Comparison of ENCODE assay signal across 18 cellular contexts in genomic region chr4:2045518-2045951, GRCh38. TPM values are rescaled to one million over a fixed set of nuclear protein-coding genes. Genes with fewer than 3 reads are reported as not detected.
A peak's percentile ranks its signal among the peaks of the same experiment; 100 is the strongest.
DNase-seq lines count a peak whose midpoint lies in the region; ATAC-seq, FAIRE-seq and TF ChIP-seq lines count a peak whose summit lies in the region.
"Had no signal": no experiment of that assay in that cellular context is flagged by ENCODE, and none has a peak within 500 bp of the region (broad histone marks: within the 10 kb centered on the region; RNA-seq: fewer than 3 reads in every experiment).

No MANE protein-coding gene starts in this region.

- peak overlapping the region in 5 of 11 experiments; percentile 1 to 59 (median 26); a peak in 5 of 22 replicates for H3K9ac ChIP-seq in BLaER1 treated with 17β-estradiol and CSF1 and Interleukin-3, amounts not matched to agents 10 nM and 100 nM

- no peak for ATAC-seq in stimulated activated naive CD8-positive, alpha-beta T cell treated with anti-CD3 and anti-CD28 coated beads, Interleukin-15, Interleukin-2, amounts not matched to agents 100 U/mL and 50 U/mL, for 24 hours
- ATAC-seq: activated T-helper 17 cell treated with anti-CD3 and anti-CD28 coated beads, Interleukin-2, amount 50 U/mL, for 72 hours; left colon had no signal

- H3K9me3 ChIP-seq in BLaER1 treated with 17β-estradiol and CSF1 and Interleukin-3, amounts not matched to agents 10 nM and 100 nM (replicated peaks in 1 of 11) = peaks cover 0 to 7% (median 0%) of the 10 kb centered on the region in 11 experiments; a peak in 1 of 22 replicates
- H3K9me3 ChIP-seq: ascending aorta, esophagus squamous epithelium, suprapubic skin had no signal

- H4K20me1 ChIP-seq in BLaER1 treated with 17β-estradiol and CSF1 and Interleukin-3, amounts not matched to agents 10 nM and 100 nM = peaks cover 14 to 46% (median 37%) of the 10 kb centered on the region in 11 experiments

- H3K36me3 Mint-ChIP-seq in neural crest cell (ENCODE audit: low read depth) = no peaks in the 10 kb centered on the region
- H3K36me3 Mint-ChIP-seq: CD4-positive, CD25-positive, alpha-beta regulatory T cell had no signal

- H3K36me3 ChIP-seq in BLaER1 treated with 17β-estradiol and CSF1 and Interleukin-3, amounts not matched to agents 10 nM and 100 nM = peaks cover 0 to 14% (median 10%) of the 10 kb centered on the region in 11 experiments; a peak in 10 of 22 replicates
- H3K36me3 ChIP-seq: ascending aorta, esophagus squamous epithelium, suprapubic skin had no signal

- H3K27me3 Mint-ChIP-seq in neural crest cell (ENCODE audit: low read depth) = peaks cover 9% of the 10 kb centered on the region

- H3K9me3 Mint-ChIP-seq in neural crest cell = no peaks in the 10 kb centered on the region
- H3K9me3 Mint-ChIP-seq: activated CD4-positive, alpha-beta T cell treated with anti-CD3 and anti-CD28 coated beads, Interleukin-2, amount 10 ng/mL, durations not matched to agents 24 days and 14 days; activated T-helper 17 cell treated with anti-CD3 and anti-CD28 coated beads, Interleukin-2, amount 50 U/mL, for 72 hours had no signal

- H3K27ac ChIP-seq in BLaER1 treated with 17β-estradiol and CSF1 and Interleukin-3, amounts not matched to agents 10 nM and 100 nM = peak overlapping the region in 1 of 11 experiments; percentile 12; a peak in 1 of 22 replicates
- H3K27ac ChIP-seq: ascending aorta, esophagus squamous epithelium, suprapubic skin had no signal

- peak; percentile 73 for FAIRE-seq in H54 (lab: Jason Lieb, UNC)

- no peak overlapping the region for H3K27ac Mint-ChIP-seq in neural crest cell (ENCODE audit: unreplicated experiment)
- H3K27ac Mint-ChIP-seq: activated CD4-positive, alpha-beta T cell treated with anti-CD3 and anti-CD28 coated beads, Interleukin-2, amount 10 ng/mL, durations not matched to agents 24 days and 14 days; activated T-helper 17 cell treated with anti-CD3 and anti-CD28 coated beads, Interleukin-2, amount 50 U/mL, for 72 hours had no signal

- DNase-seq in H54 (ENCODE audit: insufficient read length, low spot score) (peak; percentile 87), T1000 (lab: John Stamatoyannopoulos, UW) (peak; percentile 4), neural crest cell (ENCODE audit: low read depth, low spot score) (no peak), erythroblast (lab: John Stamatoyannopoulos, UW) (no peak), cortex of kidney (lab: John Stamatoyannopoulos, UW) (no peak)
- DNase-seq in stimulated activated naive CD8-positive, alpha-beta T cell treated with anti-CD3 and anti-CD28 coated beads, Interleukin-15, Interleukin-2, amounts not matched to agents 100 U/mL and 50 U/mL, for 24 hours = no peak
- DNase-seq: CD4-positive, CD25-positive, alpha-beta regulatory T cell; dermis blood vessel endothelial cell; esophagus squamous epithelium; GF-D8; left colon; NCI-H1436; NCI-H510A treated with DMSO at 0.1 percent for 48 hours had no signal

- H3K27me3 ChIP-seq in BLaER1 treated with 17β-estradiol and CSF1 and Interleukin-3, amounts not matched to agents 10 nM and 100 nM = peaks cover 13 to 42% (median 21%) of the 10 kb centered on the region in 11 experiments

- no peaks in the 10 kb centered on the region for H3K4me1 Mint-ChIP-seq in neural crest cell
- H3K4me1 Mint-ChIP-seq: activated T-helper 17 cell treated with anti-CD3 and anti-CD28 coated beads, Interleukin-2, amount 50 U/mL, for 72 hours had no signal

- peaks cover 26 to 56% (median 50%) of the 10 kb centered on the region in 10 experiments; a peak in 19 of 20 replicates for H3K4me1 ChIP-seq in BLaER1 treated with 17β-estradiol and CSF1 and Interleukin-3, amounts not matched to agents 10 nM and 100 nM

- H3K4me2 ChIP-seq in BLaER1 treated with 17β-estradiol and CSF1 and Interleukin-3, amounts not matched to agents 10 nM and 100 nM = peak overlapping the region; percentile 32 to 93 (median 73)

- TF ChIP-seq CTCF in neural crest cell (conservative IDR thresholded peaks at IDR 0.05) = no peak

- H3K4me3 Mint-ChIP-seq in neural crest cell = peak overlapping the region; percentile 61
- H3K4me3 Mint-ChIP-seq: activated CD4-positive, alpha-beta T cell treated with anti-CD3 and anti-CD28 coated beads, Interleukin-2, amount 10 ng/mL, durations not matched to agents 24 days and 14 days; activated T-helper 17 cell treated with anti-CD3 and anti-CD28 coated beads, Interleukin-2, amount 50 U/mL, for 72 hours had no signal

- no peak for TF ChIP-seq POLR2A in H54 (IDR thresholded peaks at IDR 0.05; ENCODE audit: low read depth, low read length)
- TF ChIP-seq POLR2A in erythroblast (IDR thresholded peaks at IDR 0.05; ENCODE audit: low read length) = no peak

- no peak overlapping the region for H3K4me3 ChIP-seq in BLaER1 treated with 17β-estradiol and CSF1 and Interleukin-3, amounts not matched to agents 10 nM and 100 nM
- H3K4me3 ChIP-seq: ascending aorta, esophagus squamous epithelium, suprapubic skin had no signal

RNA-seq across cellular contexts. Expression of gene NAT8L, which starts 13.6 kb away (rescaled TPM):
- total RNA-seq in neural crest cell = 18.8 and 19.5 TPM in 2 replicates
- total RNA-seq: ascending aorta had no signal

RNA-seq across cellular contexts. Expression of gene NELFA, which starts 36.8 kb away (rescaled TPM):
- 54.3 and 55.2 TPM in 2 replicates for total RNA-seq in neural crest cell

Comparison
In these comparisons a context has a peak if more than half of its experiments do, and no peak if none do; other contexts are left out.
1. DNase-seq: peak in H54 (single experiment) and T1000 (single experiment); none in neural crest cell (single experiment), erythroblast (0 of 2), cortex of kidney (single experiment) and stimulated activated naive CD8-positive, alpha-beta T cell treated with anti-CD3 and anti-CD28 coated beads, Interleukin-15, Interleukin-2, amounts not matched to agents 100 U/mL and 50 U/mL, for 24 hours (single experiment).